ENCODE assay signal across 10 cellular contexts in the genomic region with DNA sequence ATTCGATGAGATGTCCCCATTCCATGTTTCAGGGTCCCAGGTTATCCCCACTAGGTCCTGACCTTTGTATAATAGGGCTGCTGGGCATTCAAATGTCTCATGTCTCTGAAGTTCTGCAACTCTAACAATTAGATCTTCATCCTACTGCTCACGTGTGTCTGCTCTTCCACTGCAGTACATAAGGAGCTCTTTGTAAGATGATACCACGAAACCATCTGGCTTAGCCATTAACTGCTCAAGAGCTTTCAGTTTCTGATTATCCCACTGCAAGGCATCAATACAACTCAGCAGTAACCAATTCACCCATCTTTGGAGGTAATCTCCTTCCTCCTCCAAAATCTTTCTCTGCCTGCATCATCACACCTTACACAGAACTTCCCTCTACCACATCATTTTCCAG. TPM values are rescaled to one million over a fixed set of nuclear protein-coding genes. Genes with fewer than 3 reads are reported as not detected.
A peak's percentile ranks its signal among the peaks of the same experiment; 100 is the strongest.
DNase-seq lines count a peak whose midpoint lies in the region; ATAC-seq and TF ChIP-seq lines count a peak whose summit lies in the region.
"Had no signal": no experiment of that assay in that cellular context is flagged by ENCODE, and none has a peak within 500 bp of the region (broad histone marks: within the 10 kb centered on the region; RNA-seq: fewer than 3 reads in every experiment).

No MANE protein-coding gene starts in this region.

- no peaks in the 10 kb centered on the region for H3K36me3 Mint-ChIP-seq in activated naive CD8-positive, alpha-beta T cell treated with anti-CD3 and anti-CD28 coated beads for 36 hours

- no peaks in the 10 kb centered on the region for H3K4me1 ChIP-seq in adrenal gland (replicated peaks in 1 of 2)

- peak; percentile 58 for DNase-seq in SK-N-DZ (ENCODE audit: low spot score)
- DNase-seq in activated naive CD8-positive, alpha-beta T cell treated with anti-CD3 and anti-CD28 coated beads for 36 hours, result no peak
- no peak for DNase-seq in adrenal gland
- no peak for DNase-seq in SHP77 (lab: John Stamatoyannopoulos, UW)
- DNase-seq: NCI-H146; stimulated activated CD8-positive, alpha-beta memory T cell treated with anti-CD3 and anti-CD28 coated beads, Interleukin-4, amount 100 ng/mL, for 48 hours had no signal

- peaks cover 2% of the 10 kb centered on the region for H3K27me3 Mint-ChIP-seq in activated naive CD8-positive, alpha-beta T cell treated with anti-CD3 and anti-CD28 coated beads for 36 hours

- ATAC-seq in GM18498 (IDR thresholded peaks at IDR 0.05; ENCODE audit: unreplicated experiment) (peak; percentile 87), GM21381 (IDR thresholded peaks at IDR 0.05; ENCODE audit: unreplicated experiment) (peak; percentile 99), HG03159 (IDR thresholded peaks at IDR 0.05; ENCODE audit: unreplicated experiment) (peak; percentile 85), GM19328 (IDR thresholded peaks at IDR 0.05; ENCODE audit: unreplicated experiment) (no peak)

- no peak overlapping the region for H3K4me3 ChIP-seq in adrenal gland

- H3K9me3 Mint-ChIP-seq in activated naive CD8-positive, alpha-beta T cell treated with anti-CD3 and anti-CD28 coated beads for 36 hours, result peaks cover 6% of the 10 kb centered on the region

- no peak overlapping the region for H3K27ac ChIP-seq in adrenal gland

- WGBS in adrenal gland, 4 donors, result 71 to 84% (median 83%) methylated on average over 3 of the region's 3 CpGs

- H3K36me3 ChIP-seq in adrenal gland (replicated peaks in 1 of 2), result no peaks in the 10 kb centered on the region

- no peak overlapping the region for H3K27ac Mint-ChIP-seq in activated naive CD8-positive, alpha-beta T cell treated with anti-CD3 and anti-CD28 coated beads for 36 hours

- TF ChIP-seq CTCF in adrenal gland (IDR thresholded peaks at IDR 0.05), result no peak

- H3K4me1 Mint-ChIP-seq in activated naive CD8-positive, alpha-beta T cell treated with anti-CD3 and anti-CD28 coated beads for 36 hours, result peaks cover 2% of the 10 kb centered on the region

- TF ChIP-seq POLR2A in adrenal gland (IDR thresholded peaks at IDR 0.05), result no peak

- H3K9me3 ChIP-seq in adrenal gland (replicated peaks in 1 of 3), result no peaks in the 10 kb centered on the region

- intact Hi-C loops in adrenal gland (cut with DNase I), result no loop called here

- no peaks in the 10 kb centered on the region for H3K27me3 ChIP-seq in adrenal gland

- H3K4me3 Mint-ChIP-seq in activated naive CD8-positive, alpha-beta T cell treated with anti-CD3 and anti-CD28 coated beads for 36 hours, result no peak overlapping the region

RNA-seq across cellular contexts. Expression of a gene that starts 49.9 kb away (rescaled TPM):
- 150 and 162 TPM in 2 replicates for polyA plus RNA-seq in SK-N-DZ (2014; cell fraction: cytosol; rRNA removed)
- polyA plus RNA-seq in SK-N-DZ (2014; cell fraction: nucleus; rRNA removed), result 79.7 and 108 TPM in 2 replicates
- total RNA-seq in activated naive CD8-positive, alpha-beta T cell treated with anti-CD3 and anti-CD28 coated beads for 36 hours, result 100 to 1,000 TPM; 183 to 193 TPM
- total RNA-seq in adrenal gland, result 100 to 1,000 TPM; 138 to 220 (median 145) TPM
- polyA plus RNA-seq in adrenal gland, result 100 to 1,000 TPM in 1 of 3 donors, 10 to 100 TPM in 2; 26.9 to 246 (median 32.6) TPM
